Comparison of ENCODE assay signal across 11 cellular contexts in genomic region chr11:57288771-57289579, GRCh38. TPM values are rescaled to one million over a fixed set of nuclear protein-coding genes. Genes with fewer than 3 reads are reported as not detected.
A peak's percentile ranks its signal among the peaks of the same experiment; 100 is the strongest.
DNase-seq lines count a peak whose midpoint lies in the region; ATAC-seq and TF ChIP-seq lines count a peak whose summit lies in the region.
"Had no signal": no experiment of that assay in that cellular context is flagged by ENCODE, and none has a peak within 500 bp of the region (broad histone marks: within the 10 kb centered on the region; RNA-seq: fewer than 3 reads in every experiment).

No MANE protein-coding gene starts in this region.

- peak; percentile 25; the same call in 1 of the 2 replicates for TF ChIP-seq POLR2A in IMR-90 (IDR thresholded peaks at IDR 0.05; ENCODE audit: low read depth, low read length)

- H2AFZ ChIP-seq in IMR-90 (replicated peaks; ENCODE audit: low read length, poor library complexity): peak overlapping the region; percentile 88

- H3K9ac ChIP-seq in IMR-90 (ENCODE audit: low read depth, low read length): peak overlapping the region; percentile 67

- H2AK9ac ChIP-seq in IMR-90 (replicated peaks; ENCODE audit: low read depth, low read length, poor library complexity): peak overlapping the region; percentile 84

- H4K20me1 ChIP-seq in IMR-90 (ENCODE audit: insufficient read depth, low read length): no peaks in the 10 kb centered on the region

- peak overlapping the region; percentile 85; the same call in 1 of the 2 replicates for H3K23ac ChIP-seq in IMR-90 (ENCODE audit: low read depth, low read length)

- H3K4me3 Mint-ChIP-seq in mesothelial cell of epicardium: no peak overlapping the region
- H3K4me3 Mint-ChIP-seq: central memory CD8-positive, alpha-beta T cell had no signal

- H3K4me1 ChIP-seq in IMR-90 (ENCODE audit: control insufficient read depth, insufficient read depth, low read length): peaks cover 24% of the 10 kb centered on the region

- no peak overlapping the region for H3K4me3 ChIP-seq in AG10803 (ENCODE audit: low read length)
- H3K4me3 ChIP-seq in IMR-90 (ENCODE audit: insufficient read depth, low read depth, low read length): no peak overlapping the region
- no peak overlapping the region for H3K4me3 ChIP-seq in brain microvascular endothelial cell (ENCODE audit: low read depth, low read length)

- no peak overlapping the region for H3K56ac ChIP-seq in IMR-90 (ENCODE audit: extremely low read depth, insufficient read depth, low read length)

- intact Hi-C loops in IMR-90 (cut with micrococcal nuclease): no loop called here

- H3K27me3 ChIP-seq in IMR-90 (ENCODE audit: control insufficient read depth, insufficient read depth, low read length) (no peaks in the 10 kb centered on the region), brain microvascular endothelial cell (replicated peaks) (no peaks in the 10 kb centered on the region)

- H2BK15ac ChIP-seq in IMR-90 (ENCODE audit: low read depth, low read length): peak overlapping the region; percentile 68; the same call in 2 of the 3 replicates

- dilution Hi-C loops in IMR-90 (cut with HindIII; ENCODE audit: low sequenced_read_pairs, unreplicated experiment): no loop called here

- peak; percentile 60 for ATAC-seq in IMR-90 (ENCODE audit: low read depth)
- no peak for ATAC-seq in GM19035 (IDR thresholded peaks at IDR 0.05; ENCODE audit: unreplicated experiment)
- ATAC-seq: Panc1 had no signal

- peak overlapping the region; percentile 76 to 81 for H4K8ac ChIP-seq in IMR-90 (ENCODE audit: low read depth in 2 of 2, low read length in 2 of 2)

- H2AK5ac ChIP-seq in IMR-90 (ENCODE audit: low read depth, low read length): peak overlapping the region; percentile 54; the same call in 1 of the 2 replicates

- H2BK20ac ChIP-seq in IMR-90 (ENCODE audit: low read depth, low read length): peak overlapping the region; percentile 82

- peak overlapping the region; percentile 67 for H3K18ac ChIP-seq in IMR-90 (ENCODE audit: low read depth, low read length)

- H3K27ac ChIP-seq in IMR-90 (ENCODE audit: insufficient read depth, low read length) (peak overlapping the region; percentile 61), brain microvascular endothelial cell (peak overlapping the region; percentile 84)

- no peaks in the 10 kb centered on the region for H3K79me1 ChIP-seq in IMR-90 (ENCODE audit: low read depth in 1 of 2, low read length in 2 of 2)

- H2BK120ac ChIP-seq in IMR-90 (ENCODE audit: low read depth, low read length): peak overlapping the region; percentile 83

- H3K27me3 Mint-ChIP-seq in mesothelial cell of epicardium (ENCODE audit: low read depth): no peaks in the 10 kb centered on the region

- peak overlapping the region; percentile 79 for H3K4ac ChIP-seq in IMR-90 (ENCODE audit: low read depth, low read length)

- peak overlapping the region; percentile 65 for H4K5ac ChIP-seq in IMR-90 (ENCODE audit: low read depth, low read length)

- H3K27ac Mint-ChIP-seq in mesothelial cell of epicardium: peak overlapping the region; percentile 27

- WGBS in IMR-90 (ENCODE audit: extremely low coverage in 2 of 2, insufficient read length in 1 of 2), 2 experiments: 4% methylated on average over 4 of the region's 11 CpGs; no CpG with 5 or more reads in 1 of the 2 experiments

- BruUV-seq in IMR-90 (replicated peaks; lab: Mats Ljungman, UMichigan): no TSS peak

- no peaks in the 10 kb centered on the region for H3K9me3 ChIP-seq in IMR-90 (ENCODE audit: control insufficient read depth, insufficient read depth, low read length)

- peaks cover 3% of the 10 kb centered on the region for H3K9me3 Mint-ChIP-seq in mesothelial cell of epicardium
- H3K9me3 Mint-ChIP-seq: central memory CD8-positive, alpha-beta T cell had no signal

- H3K9me1 ChIP-seq in IMR-90 (ENCODE audit: insufficient read depth, low read length): peaks cover 20% of the 10 kb centered on the region

- H3K14ac ChIP-seq in IMR-90 (replicated peaks; ENCODE audit: low read depth, low read length): peak overlapping the region; percentile 81

- H3K4me2 ChIP-seq in IMR-90 (ENCODE audit: low read depth, low read length): peak overlapping the region; percentile 37; the same call in 1 of the 2 replicates

- H3K36me3 ChIP-seq in IMR-90 (ENCODE audit: control insufficient read depth, insufficient read depth, low read length) (no peaks in the 10 kb centered on the region), brain microvascular endothelial cell (replicated peaks) (no peaks in the 10 kb centered on the region)

- peak overlapping the region; percentile 62 for H2BK5ac ChIP-seq in IMR-90 (ENCODE audit: low read depth, low read length, poor library complexity, severe bottlenecking)

- in situ Hi-C loops in IMR-90 (cut with MboI; ENCODE audit: low sequenced_read_pairs): no loop called here
- in situ Hi-C loops in brain microvascular endothelial cell (cut with HindIII; ENCODE audit: low pct_ligation_motif_present, low sequenced_read_pairs): no loop called here

- H3K36me3 Mint-ChIP-seq in mesothelial cell of epicardium: no peaks in the 10 kb centered on the region

- TF ChIP-seq CTCF in AG10803 (conservative IDR thresholded peaks at IDR 0.05; ENCODE audit: low read length) (no peak), IMR-90 (conservative IDR thresholded peaks at IDR 0.05; ENCODE audit: low read depth, low read length) (no peak), brain microvascular endothelial cell (IDR thresholded peaks at IDR 0.05; ENCODE audit: low read depth, low read length, missing control alignments) (no peak), mesothelial cell of epicardium (IDR thresholded peaks at IDR 0.05; ENCODE audit: unreplicated experiment) (no peak)

- no peak for TF ChIP-seq RAD21 in IMR-90 (IDR thresholded peaks at IDR 0.05; ENCODE audit: low read length)

- POLR2A ChIA-PET in IMR-90 (lab: Charles Lee; ENCODE audit: unreplicated experiment): interaction anchor here (0.6 kb wide), 1 partner anchor 35 kb away, joined by 5 read pairs; no protein-coding TSS in a partner anchor

- DNase-seq in AG10803 (ENCODE audit: low read depth) (peak; percentile 85), IMR-90 (peak; percentile 96), brain microvascular endothelial cell (peak; percentile 93), mesothelial cell of epicardium (ENCODE audit: low spot score in 2 of 2, unreplicated experiment in 2 of 2) (no peak), SW 1271 (lab: John Stamatoyannopoulos, UW) (no peak), cerebellum (ENCODE audit: low spot score) (no peak), cerebellar nuclear complex (lab: John Stamatoyannopoulos, UW) (no peak)

- CTCF ChIA-PET in IMR-90 (lab: Yijun Ruan, JAX): interaction anchor here (1.4 to 1.5 kb wide), 2 partner anchors 11 to 40 kb away, joined by 5 read pairs; no protein-coding TSS in a partner anchor

- peak overlapping the region; percentile 80 for H4K91ac ChIP-seq in IMR-90 (ENCODE audit: insufficient read depth, low read depth, low read length)

- H3K4me1 Mint-ChIP-seq in mesothelial cell of epicardium: peaks cover 44% of the 10 kb centered on the region
- H3K4me1 Mint-ChIP-seq: central memory CD8-positive, alpha-beta T cell had no signal

TF ChIP-seq in IMR-90, 13 proteins besides CTCF, POLR2A, EP300 and RAD21 (continues in another document):
- TF ChIP-seq SMC3 (IDR thresholded peaks at IDR 0.05; ENCODE audit: low read depth, low read length) (peak; percentile 4; the same call in 1 of the 2 replicates), MAFK (IDR thresholded peaks at IDR 0.05; ENCODE audit: low read depth, low read length) (no peak), NFE2L2 (IDR thresholded peaks at IDR 0.05; ENCODE audit: low read depth, low read length) (no peak), FOS (IDR thresholded peaks at IDR 0.05; ENCODE audit: low read depth, low read length) (peak; percentile 65), USF2 (IDR thresholded peaks at IDR 0.05; ENCODE audit: low read depth, low read length) (no peak), RCOR1 (IDR thresholded peaks at IDR 0.05; ENCODE audit: insufficient replicate concordance, low read length) (no peak), BHLHE40 (IDR thresholded peaks at IDR 0.05; ENCODE audit: low read depth, low read length) (0 out of 2 replicates have a peak, but pooled peaks have one; percentile 29), CHD1 (IDR thresholded peaks at IDR 0.05; ENCODE audit: low read depth, low read length) (no peak), MAZ (IDR thresholded peaks at IDR 0.05; ENCODE audit: borderline replicate concordance, low read depth, low read length) (peak; percentile 48; the same call in 1 of the 2 replicates), CEBPB (IDR thresholded peaks at IDR 0.05; ENCODE audit: low read depth, low read length) (peak; percentile 20; the same call in 1 of the 2 replicates)

RNA-seq across cellular contexts. Expression of gene TNKS1BP1, which starts 35.8 kb away (rescaled TPM):
- total RNA-seq in IMR-90 (2012; rRNA removed) (28.6 and 31.7 TPM in 2 replicates), mesothelial cell of epicardium (201 to 216 TPM (median 216 TPM) in 3 replicates), cerebellum (13.9 TPM)
- 68.0 and 71.4 TPM in 2 replicates for polyA plus RNA-seq in IMR-90 (2012; rRNA removed)
- polyA plus RNA-seq in IMR-90 (2012; cell fraction: cytosol; rRNA removed): 42.9 and 47.7 TPM in 2 replicates
- polyA plus RNA-seq in IMR-90 (2012; cell fraction: nucleus; rRNA removed; ENCODE audit: low replicate concordance): 157 and 165 TPM in 2 replicates

RNA-seq across cellular contexts. Expression of gene SSRP1, which starts 46.7 kb away (rescaled TPM):
- total RNA-seq in IMR-90 (2012; rRNA removed) (144 and 146 TPM in 2 replicates), mesothelial cell of epicardium (106 to 110 TPM (median 108 TPM) in 3 replicates), cerebellum (40.0 TPM)
- polyA plus RNA-seq in IMR-90 (2012; rRNA removed): 101 and 106 TPM in 2 replicates
- 58.6 and 84.5 TPM in 2 replicates for polyA plus RNA-seq in IMR-90 (2012; cell fraction: cytosol; rRNA removed)
- polyA plus RNA-seq in IMR-90 (2012; cell fraction: nucleus; rRNA removed; ENCODE audit: low replicate concordance): 41.6 and 70.5 TPM in 2 replicates

RNA-seq across cellular contexts. Expression of gene P2RX3, which starts 49.2 kb away (rescaled TPM):
- total RNA-seq in IMR-90 (2012; rRNA removed) (not detected in 2 replicates), mesothelial cell of epicardium (2.0 to 3.1 TPM (median 2.6 TPM) in 3 replicates), cerebellum (not detected)
- polyA plus RNA-seq in IMR-90 (2012; rRNA removed): not detected in 2 replicates
- polyA plus RNA-seq in IMR-90 (2012; cell fraction: cytosol; rRNA removed): not detected in 2 replicates
- polyA plus RNA-seq in IMR-90 (2012; cell fraction: nucleus; rRNA removed; ENCODE audit: low replicate concordance): not detected in 2 replicates
- total RNA-seq: right cardiac atrium had no signal

RNA-seq across cellular contexts. Expression of gene APLNR, which starts 51.9 kb away (rescaled TPM):
- total RNA-seq in IMR-90 (2012; rRNA removed) (not detected in 2 replicates), mesothelial cell of epicardium (3.1 to 3.4 TPM (median 3.1 TPM) in 3 replicates), cerebellum (8.6 TPM)
- not detected in 2 replicates for polyA plus RNA-seq in IMR-90 (2012; rRNA removed)
- polyA plus RNA-seq in IMR-90 (2012; cell fraction: cytosol; rRNA removed): 0.02 TPM in 1 of 2 replicates, not detected in the other
- 0.04 TPM in 1 of 2 replicates, not detected in the other for polyA plus RNA-seq in IMR-90 (2012; cell fraction: nucleus; rRNA removed; ENCODE audit: low replicate concordance)

Comparison
In these comparisons a context has a peak if more than half of its experiments do, and no peak if none do; other contexts are left out.
1. DNase-seq: peak in AG10803 (single experiment), IMR-90 (single experiment) and brain microvascular endothelial cell (single experiment); none in mesothelial cell of epicardium (0 of 2), SW 1271 (0 of 2), cerebellum (single experiment) and cerebellar nuclear complex (0 of 2).